ENCODE assay signal across 23 cellular contexts in the genomic region with DNA sequence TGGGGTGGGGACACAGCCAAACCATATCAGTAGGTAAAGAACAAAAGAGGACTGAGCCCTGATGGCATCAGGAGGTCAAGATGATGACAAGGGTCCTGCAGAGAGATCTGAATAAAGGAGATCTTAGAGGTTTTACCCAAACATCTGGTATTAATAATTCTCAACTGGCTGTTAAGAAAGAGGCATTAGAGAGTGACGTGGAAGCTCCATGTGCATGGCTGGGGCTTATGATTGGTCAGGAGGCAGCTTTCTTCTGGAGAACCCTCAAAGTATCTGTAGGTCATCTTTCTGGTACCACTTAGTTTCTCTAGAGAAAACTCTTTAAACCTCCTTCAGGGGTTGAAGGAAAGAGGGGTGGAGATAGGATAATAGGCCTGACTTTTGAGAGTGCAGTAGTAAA.
"Had no signal": no experiment of that assay in that cellular context is flagged by ENCODE, and none has a peak within 500 bp of the region (broad histone marks: within the 10 kb centered on the region; RNA-seq: fewer than 3 reads in every experiment).

No MANE protein-coding gene starts in this region.

- H3K27ac Mint-ChIP-seq: activated CD8-positive, alpha-beta T cell treated with anti-CD3 and anti-CD28 coated beads for 36 hours; activated naive CD4-positive, alpha-beta T cell treated with anti-CD3 and anti-CD28 coated beads, Interleukin-2, amount 50 U/mL, for 24 hours; mesothelial cell of epicardium; neural progenitor cell; T-cell had no signal

- H3K27me3 ChIP-seq: neural progenitor cell, upper lobe of left lung had no signal

- H3K27me3 Mint-ChIP-seq: activated CD4-positive, alpha-beta T cell treated with anti-CD3 and anti-CD28 coated beads, Interleukin-2, amount 10 ng/mL, durations not matched to agents 7 days and 5 days; activated CD8-positive, alpha-beta T cell treated with anti-CD3 and anti-CD28 coated beads for 36 hours; activated naive CD4-positive, alpha-beta T cell treated with anti-CD3 and anti-CD28 coated beads, Interleukin-2, amount 50 U/mL, for 24 hours; brain; dendritic cell treated with granulocyte-macrophage colony-stimulating factor and Interleukin-4, amounts not matched to agents 40 ng/mL and 50 ng/mL, for 4 days; T-cell had no signal

- H3K36me3 Mint-ChIP-seq: T-cell had no signal

- H3K4me3 Mint-ChIP-seq: activated CD4-positive, alpha-beta T cell treated with anti-CD3 and anti-CD28 coated beads, Interleukin-2, amount 10 ng/mL, durations not matched to agents 7 days and 5 days; activated CD8-positive, alpha-beta T cell treated with anti-CD3 and anti-CD28 coated beads for 36 hours; activated naive CD4-positive, alpha-beta T cell treated with anti-CD3 and anti-CD28 coated beads, Interleukin-2, amount 50 U/mL, for 24 hours; brain; dendritic cell treated with granulocyte-macrophage colony-stimulating factor and Interleukin-4, amounts not matched to agents 40 ng/mL and 50 ng/mL, for 4 days; mesothelial cell of epicardium; naive thymus-derived CD8-positive, alpha-beta T cell; neural progenitor cell; T-cell; T-helper 2 cell treated with Interferon-gamma antibody and Interleukin-4, amounts not matched to agents 5 μg/mL and 100 μg/mL, for 36 hours had no signal

- H3K9me3 Mint-ChIP-seq: activated CD8-positive, alpha-beta T cell treated with anti-CD3 and anti-CD28 coated beads for 36 hours; activated naive CD4-positive, alpha-beta T cell treated with anti-CD3 and anti-CD28 coated beads, Interleukin-2, amount 50 U/mL, for 24 hours; dendritic cell treated with granulocyte-macrophage colony-stimulating factor and Interleukin-4, amounts not matched to agents 40 ng/mL and 50 ng/mL, for 4 days had no signal

- H3K4me3 ChIP-seq: left ventricle myocardium inferior, neural progenitor cell, upper lobe of left lung had no signal

- ATAC-seq: activated CD8-positive, alpha-beta T cell treated with anti-CD3 and anti-CD28 coated beads for 36 hours; naive thymus-derived CD8-positive, alpha-beta T cell; stimulated activated naive CD8-positive, alpha-beta T cell treated with anti-CD3 and anti-CD28 coated beads, Interleukin-15, Interleukin-2, amounts not matched to agents 100 U/mL and 50 U/mL, for 24 hours; T-cell had no signal

- H3K4me2 ChIP-seq: neural progenitor cell had no signal

- H2AFZ ChIP-seq: neural progenitor cell had no signal

- H3K36me3 ChIP-seq: neural progenitor cell had no signal

- H3K27ac ChIP-seq: left ventricle myocardium inferior, neural progenitor cell, upper lobe of left lung, WERI-Rb-1 had no signal

- H3K9ac ChIP-seq: neural progenitor cell had no signal

- DNase-seq: activated CD4-positive, alpha-beta T cell treated with anti-CD3 and anti-CD28 coated beads, Interleukin-2, amount 10 ng/mL, durations not matched to agents 7 days and 5 days; activated CD4-positive, CD25-positive, alpha-beta regulatory T cell treated with anti-CD3 and anti-CD28 coated beads, Interleukin-2, amount 50 U/mL, for 72 hours; activated CD8-positive, alpha-beta T cell treated with anti-CD3 and anti-CD28 coated beads for 36 hours; activated gamma-delta T cell treated with Interleukin-2 at 50 U/mL for 16 hours; aorta; caudate nucleus; effector CD4-positive, alpha-beta T cell; hippocampal formation; left ventricle myocardium inferior; naive thymus-derived CD8-positive, alpha-beta T cell; posterior cingulate gyrus; retina; stimulated activated CD4-positive, alpha-beta T cell treated with anti-CD3 and anti-CD28 coated beads, Interleukin-2, amount 100 ng/mL, for 48 hours; stimulated activated naive CD8-positive, alpha-beta T cell treated with anti-CD3 and anti-CD28 coated beads, Interleukin-15, Interleukin-2, amounts not matched to agents 100 U/mL and 50 U/mL, for 24 hours; T-cell; upper lobe of left lung; WERI-Rb-1 had no signal

- H3K9me3 ChIP-seq: left ventricle myocardium inferior, upper lobe of left lung had no signal

- H3K4me1 ChIP-seq: neural progenitor cell had no signal
